ENCODE assay signal across 8 cellular contexts in genomic region chr11:64224891-64225607, GRCh38. TPM values are rescaled to one million over a fixed set of nuclear protein-coding genes. Genes with fewer than 3 reads are reported as not detected.
DNase-seq lines count a peak whose midpoint lies in the region; ATAC-seq and TF ChIP-seq lines count a peak whose summit lies in the region.

No MANE protein-coding gene starts in this region.

- ATAC-seq in body of pancreas = no peak
- ATAC-seq in GM21786 (IDR thresholded peaks at IDR 0.05; ENCODE audit: unreplicated experiment) = no peak
- no peak for ATAC-seq in HG03520 (IDR thresholded peaks at IDR 0.05; ENCODE audit: unreplicated experiment)

- TF ChIP-seq CTCF in 22Rv1 (IDR thresholded peaks at IDR 0.05) (no peak), body of pancreas (IDR thresholded peaks at IDR 0.05) (no peak)

- 50 to 67% methylated on average over 6 to 19 of the region's 22 CpGs for WGBS in body of pancreas, 2 donors
- 80 to 82% methylated on average over 17 to 19 of the region's 22 CpGs for WGBS in mesodermal cell (ENCODE audit: insufficient coverage in 2 of 2), 2 experiments

- no peaks in the 10 kb centered on the region for H3K9me3 ChIP-seq in HUES48 (ENCODE audit: control insufficient read depth, insufficient read depth, low read length)
- H3K9me3 ChIP-seq in body of pancreas = no peaks in the 10 kb centered on the region
- H3K9me3 ChIP-seq in mesodermal cell (ENCODE audit: control insufficient read depth, low read length) = no peaks in the 10 kb centered on the region

- H3K27ac ChIP-seq in 22Rv1 (peak overlapping the region; percentile 95), HUES48 (ENCODE audit: low read depth, low read length) (no peak overlapping the region), body of pancreas (peak overlapping the region in 3 of 4 donors; percentile 86 to 97 (median 95)), mesodermal cell (ENCODE audit: low read depth, low read length, severe bottlenecking) (peak overlapping the region; percentile 37)

- no peak for TF ChIP-seq POLR2A in body of pancreas (IDR thresholded peaks at IDR 0.05)

- H3K4me3 ChIP-seq in HUES48 (ENCODE audit: low read depth, low read length) (peak overlapping the region; percentile 73), body of pancreas (peak overlapping the region; percentile 62 to 72), mesodermal cell (ENCODE audit: extremely low read depth, insufficient read depth, low read length, poor library complexity, severe bottlenecking) (peak overlapping the region; percentile 60)

- peaks cover 34% of the 10 kb centered on the region for H3K36me3 ChIP-seq in HUES48 (ENCODE audit: control insufficient read depth, insufficient read depth, low read length)
- no peaks in the 10 kb centered on the region for H3K36me3 ChIP-seq in body of pancreas (replicated peaks in 1 of 2; ENCODE audit: insufficient read depth in 1 of 2, low read depth in 2 of 2)
- H3K36me3 ChIP-seq in mesodermal cell (ENCODE audit: control insufficient read depth, insufficient read depth, low read length) = peaks cover 30% of the 10 kb centered on the region

- peaks cover 8% of the 10 kb centered on the region; the same call in 1 of the 2 replicates for H3K4me1 ChIP-seq in HUES48 (ENCODE audit: control insufficient read depth, insufficient read depth, low read length)
- peaks cover 59% of the 10 kb centered on the region for H3K4me1 ChIP-seq in body of pancreas
- H3K4me1 ChIP-seq in mesodermal cell (ENCODE audit: control insufficient read depth, insufficient read depth, low read length, poor library complexity, severe bottlenecking) = peaks cover 11% of the 10 kb centered on the region

- intact Hi-C loops in body of pancreas (cut with DNase I) = no loop called here

- H3K9ac ChIP-seq in HUES48 (ENCODE audit: low read depth, low read length) = peak overlapping the region; percentile 11

- DNase-seq in body of pancreas = no peak
- no peak for DNase-seq in AG20443 (ENCODE audit: low spot score)
- no peak for DNase-seq in stimulated activated CD8-positive, alpha-beta memory T cell treated with anti-CD3 and anti-CD28 coated beads, Interleukin-4, amount 100 ng/mL, for 48 hours

- no peaks in the 10 kb centered on the region for H3K27me3 ChIP-seq in HUES48 (ENCODE audit: control insufficient read depth, insufficient read depth, low read length)
- no peaks in the 10 kb centered on the region for H3K27me3 ChIP-seq in body of pancreas

RNA-seq across cellular contexts. Expression of gene TRPT1, which starts 0.9 kb away (rescaled TPM):
- 10 to 100 TPM; 56.3 to 75.2 TPM for total RNA-seq in body of pancreas
- polyA plus RNA-seq in mesodermal cell (2013, experiment 1 of 2) = 55.6 TPM
- 42.1 TPM for polyA plus RNA-seq in mesodermal cell (2013, experiment 2 of 2)

RNA-seq across cellular contexts. Expression of gene NUDT22, which starts 1.0 kb away (rescaled TPM):
- 10 to 100 TPM; 45.9 to 73.5 TPM for total RNA-seq in body of pancreas
- polyA plus RNA-seq in mesodermal cell (2013, experiment 1 of 2) = 35.6 TPM
- polyA plus RNA-seq in mesodermal cell (2013, experiment 2 of 2) = 26.4 TPM

RNA-seq across cellular contexts. Expression of gene DNAJC4, which starts 5.3 kb away (rescaled TPM):
- total RNA-seq in body of pancreas = 10 to 100 TPM; 23.6 to 56.7 TPM
- polyA plus RNA-seq in mesodermal cell (2013, experiment 1 of 2) = 42.5 TPM
- polyA plus RNA-seq in mesodermal cell (2013, experiment 2 of 2) = 47.7 TPM

RNA-seq across cellular contexts. Expression of gene VEGFB, which starts 9.3 kb away (rescaled TPM):
- total RNA-seq in body of pancreas = 100 to 1,000 TPM in 1 of 2 donors, 10 to 100 TPM in 1; 32.4 to 108 TPM
- polyA plus RNA-seq in mesodermal cell (2013, experiment 1 of 2) = 45.4 TPM
- 44.0 TPM for polyA plus RNA-seq in mesodermal cell (2013, experiment 2 of 2)

RNA-seq across cellular contexts. Expression of gene FKBP2, which starts 15.8 kb away (rescaled TPM):
- 10 to 100 TPM; 42.0 to 92.6 TPM for total RNA-seq in body of pancreas
- polyA plus RNA-seq in mesodermal cell (2013, experiment 1 of 2) = 71.7 TPM
- 72.1 TPM for polyA plus RNA-seq in mesodermal cell (2013, experiment 2 of 2)
